Comparison of ENCODE assay signal across 27 cellular contexts in the genomic region with DNA sequence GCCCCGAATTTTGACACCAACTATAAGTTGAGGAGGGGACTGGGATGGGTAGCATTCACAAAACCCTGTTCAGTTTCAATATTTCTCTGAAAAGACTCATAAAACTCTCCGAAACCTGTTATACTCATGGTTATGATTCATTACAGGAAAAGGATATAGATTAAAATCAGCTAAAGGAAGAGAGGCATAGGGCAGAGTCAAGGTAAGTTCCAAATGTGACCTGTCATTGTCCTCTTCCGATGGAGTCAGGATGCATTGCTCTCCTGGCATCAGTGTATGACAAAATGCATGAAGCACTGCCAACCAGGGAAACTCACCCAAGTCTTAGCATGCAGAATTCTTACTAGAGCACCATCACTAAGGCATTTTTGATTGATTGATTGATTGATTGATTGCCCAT.
"Had no signal": no experiment of that assay in that cellular context is flagged by ENCODE, and none has a peak within 500 bp of the region (broad histone marks: within the 10 kb centered on the region; RNA-seq: fewer than 3 reads in every experiment).

No MANE protein-coding gene starts in this region.

- H3K36me3 ChIP-seq: left lung, lower lobe of right lung, neural progenitor cell, neutrophil, ovary, transverse colon, upper lobe of left lung, vagina had no signal

- H3K4me1 ChIP-seq: lower lobe of right lung, neural progenitor cell, transverse colon, upper lobe of left lung, vagina had no signal

- H3K36me3 Mint-ChIP-seq: immature natural killer cell; natural killer cell; neural progenitor cell; stimulated activated effector memory CD8-positive, alpha-beta T cell treated with anti-CD3 and anti-CD28 coated beads, Interleukin-12 subunit alpha, Interleukin-12 subunit beta, amount 100 ng/mL, for 72 hours had no signal

- H3K27me3 ChIP-seq: left lung, neural progenitor cell, neutrophil, ovary, transverse colon, upper lobe of left lung, vagina had no signal

- ATAC-seq: left colon; left lung; lower lobe of right lung; natural killer cell; right cardiac atrium; sciatic nerve; stimulated activated effector memory CD8-positive, alpha-beta T cell treated with anti-CD3 and anti-CD28 coated beads, Interleukin-12 subunit alpha, Interleukin-12 subunit beta, amount 100 ng/mL, for 72 hours had no signal

- H3K27ac Mint-ChIP-seq: immature natural killer cell; natural killer cell; nephron progenitor cell; neural progenitor cell; progenitor cell of endocrine pancreas; stimulated activated effector memory CD8-positive, alpha-beta T cell treated with anti-CD3 and anti-CD28 coated beads, Interleukin-12 subunit alpha, Interleukin-12 subunit beta, amount 100 ng/mL, for 72 hours; stimulated activated naive CD8-positive, alpha-beta T cell treated with anti-CD3 and anti-CD28 coated beads, Interleukin-15, Interleukin-2, amounts not matched to agents 100 ng/mL and 50 ng/mL, for 24 hours had no signal

- H3K9me3 Mint-ChIP-seq: nephron progenitor cell, neural progenitor cell had no signal

- H3K4me3 ChIP-seq: left lung, lower lobe of right lung, neural progenitor cell, ovary, skin epidermis, transverse colon, upper lobe of left lung, vagina had no signal

- H3K27ac ChIP-seq: left lung, lower lobe of right lung, neural progenitor cell, neutrophil, ovary, skin epidermis, transverse colon, upper lobe of left lung, vagina had no signal

- H3K27me3 Mint-ChIP-seq: progenitor cell of endocrine pancreas; stimulated activated naive CD8-positive, alpha-beta T cell treated with anti-CD3 and anti-CD28 coated beads, Interleukin-15, Interleukin-2, amounts not matched to agents 100 ng/mL and 50 ng/mL, for 24 hours had no signal

- H3K9me3 ChIP-seq: left lung, lower lobe of right lung, neutrophil, ovary, transverse colon, upper lobe of left lung, vagina had no signal

- H3K4me1 Mint-ChIP-seq: immature natural killer cell; natural killer cell; nephron progenitor cell; stimulated activated effector memory CD8-positive, alpha-beta T cell treated with anti-CD3 and anti-CD28 coated beads, Interleukin-12 subunit alpha, Interleukin-12 subunit beta, amount 100 ng/mL, for 72 hours had no signal

- DNase-seq: hypothalamus; immature natural killer cell; kidney; left colon; left lung; lower lobe of right lung; mammary epithelial cell; mesenchymal stem cell; natural killer cell; nephron progenitor cell; occipital lobe; ovary; retina; right cardiac atrium; stimulated activated CD4-positive, alpha-beta T cell treated with anti-CD3 and anti-CD28 coated beads, Interleukin-4, amount 100 ng/mL, for 24 hours; stimulated activated naive CD4-positive, alpha-beta T cell; substantia nigra; transverse colon; upper lobe of left lung had no signal

- H3K4me3 Mint-ChIP-seq: immature natural killer cell; natural killer cell; nephron progenitor cell; neural progenitor cell; stimulated activated effector memory CD8-positive, alpha-beta T cell treated with anti-CD3 and anti-CD28 coated beads, Interleukin-12 subunit alpha, Interleukin-12 subunit beta, amount 100 ng/mL, for 72 hours; stimulated activated naive CD8-positive, alpha-beta T cell treated with anti-CD3 and anti-CD28 coated beads, Interleukin-15, Interleukin-2, amounts not matched to agents 100 ng/mL and 50 ng/mL, for 24 hours had no signal
